Comparison of ENCODE assay signal across 8 cellular contexts in the genomic region with DNA sequence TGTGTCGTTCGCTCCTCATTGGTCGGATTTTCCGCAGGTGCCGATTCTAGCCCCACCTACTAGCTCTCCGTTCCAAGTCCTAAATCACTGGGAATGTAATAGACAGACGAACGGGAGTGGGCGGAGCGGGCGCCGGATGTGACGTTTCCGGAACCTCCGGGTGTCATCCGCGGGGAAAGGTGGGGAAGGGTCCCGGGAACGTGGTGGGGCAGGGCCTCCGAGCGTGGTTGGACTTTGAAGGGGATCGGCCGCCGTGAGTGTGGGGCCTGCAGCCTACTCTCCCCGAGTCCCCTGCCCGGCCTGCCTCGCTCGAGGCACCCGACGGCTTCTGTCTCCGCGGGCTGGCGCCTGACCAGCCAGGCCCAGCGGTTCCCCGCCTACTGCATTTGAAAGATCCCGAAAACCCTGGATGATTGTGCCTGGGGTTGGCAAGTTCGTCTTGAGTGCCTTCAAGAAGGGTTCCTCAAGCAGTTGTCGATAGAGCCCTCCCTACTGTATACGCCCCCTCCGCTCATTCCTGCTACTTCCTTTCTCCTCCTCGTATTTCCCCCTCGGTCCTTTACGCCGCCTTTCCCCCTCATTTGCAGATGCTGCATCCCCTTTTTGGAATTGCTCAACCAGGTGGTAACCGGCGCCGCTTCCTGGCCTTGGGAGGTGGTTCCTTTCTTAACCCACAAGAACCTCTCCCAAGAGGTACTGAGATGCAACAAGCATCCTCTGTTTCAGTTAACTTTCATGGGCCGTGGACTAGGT. TPM values are rescaled to one million over a fixed set of nuclear protein-coding genes. Genes with fewer than 3 reads are reported as not detected.
DNase-seq lines count a peak whose midpoint lies in the region; ATAC-seq, FAIRE-seq and TF ChIP-seq lines count a peak whose summit lies in the region.

A gene (plus strand): TSS at position 144 of the 753 bp plus-strand sequence. CDS start 1,896 bp downstream, outside the sequence.

- DNase-seq in GM12892 (ENCODE audit: insufficient read length) = peak; percentile 74
- peak; percentile 96 for DNase-seq in NCI-H146 (lab: John Stamatoyannopoulos, UW)
- DNase-seq in T-helper 1 cell = peak; percentile 80 to 94 (median 90)
- peak; percentile 95 to 99 (median 98) for DNase-seq in adrenal gland
- DNase-seq in cardiac septum (ENCODE audit: low spot score) = peak; percentile 98
- DNase-seq in trophoblast cell = peak; percentile 96 to 98
- DNase-seq in transverse colon = peak; percentile 98

- H3K4me1 ChIP-seq in adrenal gland (replicated peaks in 1 of 2) = peaks cover 0 to 27% of the 10 kb centered on the region in 2 donors
- H3K4me1 ChIP-seq in trophoblast cell (ENCODE audit: control insufficient read depth in 1 of 2, insufficient read depth in 2 of 2, low read length in 2 of 2) = peaks cover 3 to 4% of the 10 kb centered on the region in 2 experiments
- H3K4me1 ChIP-seq in transverse colon = peaks cover 4 to 35% (median 14%) of the 10 kb centered on the region in 4 donors

- H3K4me3 ChIP-seq in adrenal gland = peak within 1 kb of the TSS; percentile 23 to 73 (median 48)
- peak within 1 kb of the TSS; percentile 97 for H3K4me3 ChIP-seq in trophoblast cell (ENCODE audit: low read depth, low read length)
- peak within 1 kb of the TSS; percentile 72 to 84 (median 80) for H3K4me3 ChIP-seq in transverse colon

- H2BK120ac ChIP-seq in trophoblast cell (ENCODE audit: insufficient read depth, low read length, poor library complexity) = peak within 1 kb of the TSS; percentile 99

- TF ChIP-seq EP300 in transverse colon (IDR thresholded peaks at IDR 0.05; ENCODE audit: low read depth) = no peak

- peak within 1 kb of the TSS; percentile 100 for H3K18ac ChIP-seq in trophoblast cell (ENCODE audit: low read length)

- H2BK5ac ChIP-seq in trophoblast cell (ENCODE audit: low read depth, low read length, poor library complexity) = peak within 1 kb of the TSS; percentile 97

- in situ Hi-C loops in transverse colon (cut with MboI; ENCODE audit: low pct_ligation_motif_present in 1 of 4, low pct_unique_long_range_greater_than_20kb in 1 of 4, low sequenced_read_pairs in 3 of 4) = loop anchor here (10.0 to 25.0 kb wide), 3 partner anchors 158 to 308 kb away; a partner anchor contains a TSS

- H2AK5ac ChIP-seq in trophoblast cell (ENCODE audit: low read length) = peak within 1 kb of the TSS; percentile 96

- peak; percentile 90 for FAIRE-seq in GM12892 (lab: Jason Lieb, UNC)

- H3K27me3 ChIP-seq in adrenal gland (no peaks in the 10 kb centered on the region), trophoblast cell (ENCODE audit: insufficient read depth, low read length) (no peaks in the 10 kb centered on the region), transverse colon (no peaks in the 10 kb centered on the region)

- peak within 1 kb of the TSS; percentile 100 for H4K91ac ChIP-seq in trophoblast cell (ENCODE audit: low read depth, low read length)

- intact Hi-C loops in adrenal gland (cut with DNase I) = loop anchor here in 1 of 2 donors (10.0 kb wide), 1 partner anchor 316 kb away; a partner anchor contains a TSS
- intact Hi-C loops in cardiac septum (cut with DNase I) = loop anchor here (10.0 kb wide), 5 partner anchors 316 to 706 kb away; a partner anchor contains a TSS
- intact Hi-C loops in transverse colon (cut with DNase I; ENCODE audit: low total_unique reads) = loop anchor here (10.0 kb wide), 2 partner anchors 156 to 506 kb away; a partner anchor contains a TSS

- H3K36me3 ChIP-seq in adrenal gland (replicated peaks in 1 of 2) (peaks cover 0 to 13% of the 10 kb centered on the region in 2 donors), trophoblast cell (ENCODE audit: control insufficient read depth in 1 of 2, insufficient read depth in 2 of 2, low read length in 2 of 2) (peaks cover 2 to 9% of the 10 kb centered on the region in 2 experiments), transverse colon (peaks cover 0 to 20% (median 0%) of the 10 kb centered on the region in 4 donors)

- H3K27ac ChIP-seq in adrenal gland (peak within 1 kb of the TSS; percentile 10 to 93 (median 83)), trophoblast cell (ENCODE audit: low read depth, low read length) (peak within 1 kb of the TSS; percentile 62), transverse colon (peak within 1 kb of the TSS; percentile 94 to 98 (median 95))

- H3K79me2 ChIP-seq in trophoblast cell (ENCODE audit: control insufficient read depth, insufficient read depth, low read length, poor library complexity) = peaks cover 5% of the 10 kb centered on the region

- peak within 1 kb of the TSS; percentile 94 for H3K9ac ChIP-seq in trophoblast cell (ENCODE audit: low read length)

- no peak within 1 kb of the TSS for H3K23ac ChIP-seq in trophoblast cell (ENCODE audit: low read length)

- TF ChIP-seq CTCF in adrenal gland (IDR thresholded peaks at IDR 0.05) = no peak
- no peak for TF ChIP-seq CTCF in transverse colon (IDR thresholded peaks at IDR 0.05)

- peak within 1 kb of the TSS; percentile 99 for H3K4me2 ChIP-seq in trophoblast cell (ENCODE audit: low read length)

- H3K79me1 ChIP-seq in trophoblast cell (ENCODE audit: low read length) = peaks cover 6% of the 10 kb centered on the region

- H4K8ac ChIP-seq in trophoblast cell (ENCODE audit: low read depth, low read length) = peak within 1 kb of the TSS; percentile 100

- H3K4ac ChIP-seq in trophoblast cell (ENCODE audit: low read depth, low read length) = peak within 1 kb of the TSS; percentile 100

- no peak within 1 kb of the TSS for H2BK12ac ChIP-seq in trophoblast cell (ENCODE audit: low read length)

- H2AFZ ChIP-seq in trophoblast cell (ENCODE audit: insufficient read depth, low read length, poor library complexity) = peak within 1 kb of the TSS; percentile 100

- peak within 1 kb of the TSS; percentile 100 for H4K12ac ChIP-seq in trophoblast cell (ENCODE audit: low read depth, low read length)

- H3K14ac ChIP-seq in trophoblast cell (ENCODE audit: low read length) = peak within 1 kb of the TSS; percentile 100

- 0 to 1% (median 1%) methylated on average over 34 to 48 of the region's 48 CpGs for WGBS in adrenal gland, 4 donors
- no CpG with 5 or more reads among the region's 48 CpGs for WGBS in trophoblast cell (ENCODE audit: extremely low coverage, insufficient coverage, insufficient read length)
- 0% methylated on average over 5 to 48 of the region's 48 CpGs for WGBS in transverse colon (ENCODE audit: low coverage in 1 of 2), 2 donors

- ATAC-seq in HG02852 (IDR thresholded peaks at IDR 0.05; ENCODE audit: unreplicated experiment) = peak; percentile 83

- TF ChIP-seq POLR2A in GM12892 (IDR thresholded peaks at IDR 0.05; ENCODE audit: low read depth, low read length) = peak; percentile 65; the same call in 1 of the 2 replicates
- TF ChIP-seq POLR2A in adrenal gland (IDR thresholded peaks at IDR 0.05) = peak; percentile 34 to 38
- TF ChIP-seq POLR2A in transverse colon (IDR thresholded peaks at IDR 0.05) = peak; percentile 76

- H3K9me3 ChIP-seq in adrenal gland (replicated peaks in 1 of 3) (no peaks in the 10 kb centered on the region), trophoblast cell (ENCODE audit: insufficient read depth, low read depth, low read length) (no peaks in the 10 kb centered on the region), transverse colon (no peaks in the 10 kb centered on the region)

RNA-seq across cellular contexts. Expression of the gene that starts here (rescaled TPM):
- 65.1 TPM for polyA plus RNA-seq in GM12892 (2012; ENCODE audit: missing spikeins)
- total RNA-seq in adrenal gland (10 to 100 TPM; 15.7 to 36.0 (median 27.4) TPM), cardiac septum (37.4 TPM), transverse colon (1,000 to 10,000 TPM in 1 of 4 donors, 10 to 100 TPM in 3; 22.7 to 1,127 (median 37.3) TPM)
- 10 to 100 TPM; 18.4 to 44.8 (median 24.1) TPM for polyA plus RNA-seq in adrenal gland
- 37.4 and 40.8 TPM in 2 replicates for polyA plus RNA-seq in trophoblast cell (2013)

Comparison
In these comparisons a context has a peak if more than half of its experiments do, and no peak if none do; other contexts are left out.
1. Peak in every context shown above with its lines: DNase-seq, ATAC-seq, H3K4me3 ChIP-seq and H3K27ac ChIP-seq.